In genomic region chr12:3416670-3417069, GRCh38 we compare ENCODE assay signal across 27 cellular contexts.
DNase-seq lines count a peak whose midpoint lies in the region; ATAC-seq, FAIRE-seq and TF ChIP-seq lines count a peak whose summit lies in the region.
"Had no signal": no experiment of that assay in that cellular context is flagged by ENCODE, and none has a peak within 500 bp of the region (broad histone marks: within the 10 kb centered on the region; RNA-seq: fewer than 3 reads in every experiment).

No MANE protein-coding gene starts in this region.

- intact Hi-C loops in left ventricle myocardium superior (cut with micrococcal nuclease) (no loop called here), body of pancreas (cut with DNase I) (no loop called here), pancreas (cut with DNase I) (no loop called here)

- FAIRE-seq in pancreas (lab: Jason Lieb, UNC) = no peak
- FAIRE-seq: A204.1, GM12878, GM12892, GM18507 had no signal

- H3K27ac ChIP-seq in right atrium auricular region (no peak overlapping the region), body of pancreas (peak overlapping the region in 1 of 4 donors; percentile 15), pancreas (peak overlapping the region in 1 of 4 donors; percentile 33)
- H3K27ac ChIP-seq: BLaER1 had no signal

- ATAC-seq in left ventricle myocardium superior = no peak
- peak; percentile 42 for ATAC-seq in body of pancreas
- peak; percentile 39 to 78 (median 60) for ATAC-seq in pancreas
- no peak for ATAC-seq in GM21447 (IDR thresholded peaks at IDR 0.05; ENCODE audit: unreplicated experiment)
- ATAC-seq: GM12878 had no signal

- 29 to 40% methylated on average over 1 of the region's 1 CpG for WGBS in body of pancreas, 2 donors
- 33 to 40% methylated on average over 1 of the region's 1 CpG for WGBS in pancreas, 2 donors

- DNase-seq in right atrium auricular region (ENCODE audit: low spot score) = peak; percentile 7
- DNase-seq in left ventricle myocardium superior = no peak
- DNase-seq in body of pancreas = peak in 2 of 4 donors; percentile 10 to 20
- peak; percentile 0 for DNase-seq in iPS-NIHi11 (ENCODE audit: low spot score)
- DNase-seq in pancreas = no peak
- no peak for DNase-seq in stimulated activated CD4-positive, alpha-beta T cell treated with anti-CD3 and anti-CD28 coated beads, Interleukin-2, amount 100 ng/mL, for 48 hours
- DNase-seq in MG63 = no peak
- DNase-seq: 8988T; ACHN; BE2C; C1 segment of cervical spinal cord; CD4-positive, alpha-beta memory T cell; CD4-positive, CD25-positive, alpha-beta regulatory T cell; CD8-positive, alpha-beta memory T cell; COR-L47; DMS 273 treated with DMSO at 0.1 percent for 48 hours; DMS153; DMS53; DND-41; EL; GDM1 had no signal

- no peak for TF ChIP-seq CTCF in right atrium auricular region (IDR thresholded peaks at IDR 0.05)
- no peak for TF ChIP-seq CTCF in body of pancreas (IDR thresholded peaks at IDR 0.05)
- no peak for TF ChIP-seq CTCF in pancreas (IDR thresholded peaks at IDR 0.05)

- H3K9me3 ChIP-seq in right atrium auricular region (no peaks in the 10 kb centered on the region), body of pancreas (no peaks in the 10 kb centered on the region), pancreas (no peaks in the 10 kb centered on the region), MG63 (no peaks in the 10 kb centered on the region)
- H3K9me3 ChIP-seq: BE2C had no signal

- H3K4me3 ChIP-seq in right atrium auricular region = no peak overlapping the region
- H3K4me3 ChIP-seq in body of pancreas = no peak overlapping the region
- no peak overlapping the region for H3K4me3 ChIP-seq in pancreas
- no peak overlapping the region for H3K4me3 ChIP-seq in MG63
- H3K4me3 ChIP-seq: BLaER1, GM12878 had no signal

- TF ChIP-seq POLR2A in body of pancreas (IDR thresholded peaks at IDR 0.05) = no peak

- no peaks in the 10 kb centered on the region for H3K36me3 ChIP-seq in right atrium auricular region
- H3K36me3 ChIP-seq in body of pancreas (replicated peaks in 1 of 2; ENCODE audit: insufficient read depth in 1 of 2, low read depth in 2 of 2) = no peaks in the 10 kb centered on the region
- no peaks in the 10 kb centered on the region for H3K36me3 ChIP-seq in pancreas
- no peaks in the 10 kb centered on the region for H3K36me3 ChIP-seq in MG63
- H3K36me3 ChIP-seq: BE2C, BLaER1 had no signal

- H3K27me3 ChIP-seq in right atrium auricular region = no peaks in the 10 kb centered on the region
- no peaks in the 10 kb centered on the region for H3K27me3 ChIP-seq in body of pancreas
- H3K27me3 ChIP-seq in pancreas = no peaks in the 10 kb centered on the region
- no peaks in the 10 kb centered on the region for H3K27me3 ChIP-seq in MG63
- H3K27me3 ChIP-seq: BLaER1 had no signal

- H3K4me1 ChIP-seq in right atrium auricular region = peaks cover 0 to 5% of the 10 kb centered on the region in 2 donors
- peaks cover 32% of the 10 kb centered on the region for H3K4me1 ChIP-seq in body of pancreas
- H3K4me1 ChIP-seq in pancreas = peaks cover 6 to 20% (median 10%) of the 10 kb centered on the region in 3 donors
- H3K4me1 ChIP-seq: BE2C, BLaER1 had no signal

Comparison
In these comparisons a context has a peak if more than half of its experiments do, and no peak if none do; other contexts are left out.
1. DNase-seq: peak in right atrium auricular region (single experiment) and iPS-NIHi11 (single experiment); none in left ventricle myocardium superior (single experiment), pancreas (0 of 6), stimulated activated CD4-positive, alpha-beta T cell treated with anti-CD3 and anti-CD28 coated beads, Interleukin-2, amount 100 ng/mL, for 48 hours (0 of 2) and MG63 (single experiment).
2. ATAC-seq: peak in body of pancreas (single experiment) and pancreas (4 of 4); none in left ventricle myocardium superior (single experiment) and GM21447 (single experiment).